8 cellular contexts compared by ENCODE assay signal in genomic region chr6:45377041-45377554, GRCh38. TPM values are rescaled to one million over a fixed set of nuclear protein-coding genes. Genes with fewer than 3 reads are reported as not detected.
A peak's percentile ranks its signal among the peaks of the same experiment; 100 is the strongest.
DNase-seq lines count a peak whose midpoint lies in the region; ATAC-seq lines count a peak whose summit lies in the region.

No MANE protein-coding gene starts in this region.

- peak; percentile 4 for ATAC-seq in HG03460 (IDR thresholded peaks at IDR 0.05; ENCODE audit: unreplicated experiment)
- no peak for ATAC-seq in Right ventricle myocardium inferior
- ATAC-seq in HG02981 (IDR thresholded peaks at IDR 0.05; ENCODE audit: unreplicated experiment) = no peak

- intact Hi-C loops in Right ventricle myocardium inferior (cut with DNase I) = loop anchor here (5.0 to 10.0 kb wide), 3 partner anchors 45 to 538 kb away; no protein-coding TSS in a partner anchor

- peak; percentile 7 for DNase-seq in activated naive CD4-positive, alpha-beta T cell treated with Interleukin-2 at 50 U/mL for 16 hours
- DNase-seq in activated naive CD4-positive, alpha-beta T cell treated with anti-CD3 and anti-CD28 coated beads, Interleukin-2, amount 50 U/mL, for 16 hours = no peak
- peak; percentile 79 for DNase-seq in activated T-cell treated with anti-CD3 and anti-CD28 coated beads for 4 hours
- DNase-seq in Right ventricle myocardium inferior (ENCODE audit: missing footprints) = peak; percentile 90
- peak; percentile 64 for DNase-seq in pons (ENCODE audit: low spot score)
- DNase-seq in NCI-H1930 (lab: John Stamatoyannopoulos, UW) = no peak

RNA-seq across cellular contexts. Expression of gene SUPT3H, which starts 0.6 kb away (rescaled TPM):
- 3.2 TPM for total RNA-seq in Right ventricle myocardium inferior

RNA-seq across cellular contexts. Expression of gene RUNX2, which starts 49.0 kb away (rescaled TPM):
- total RNA-seq in Right ventricle myocardium inferior = 0.43 TPM

Comparison
In these comparisons a context has a peak if more than half of its experiments do, and no peak if none do; other contexts are left out.
1. DNase-seq: peak in activated naive CD4-positive, alpha-beta T cell treated with Interleukin-2 at 50 U/mL for 16 hours (single experiment), activated T-cell treated with anti-CD3 and anti-CD28 coated beads for 4 hours (single experiment), Right ventricle myocardium inferior (single experiment) and pons (single experiment); none in activated naive CD4-positive, alpha-beta T cell treated with anti-CD3 and anti-CD28 coated beads, Interleukin-2, amount 50 U/mL, for 16 hours (single experiment) and NCI-H1930 (0 of 2).